ENCODE assay signal across 1 cellular context in genomic region chr5:170757669-170758068, GRCh38.
TF ChIP-seq lines count a peak whose summit lies in the region.

No MANE protein-coding gene starts in this region.

TF ChIP-seq in A549, 52 proteins besides CTCF, POLR2A, EP300 and RAD21 (continued from another document):
- TF ChIP-seq GATA3 (IDR thresholded peaks at IDR 0.05; ENCODE audit: borderline replicate concordance): no peak
- TF ChIP-seq HOXB5 (CRISPR knock-in tag; IDR thresholded peaks at IDR 0.05): no peak
- no peak for TF ChIP-seq MAX (IDR thresholded peaks at IDR 0.05)
- no peak for TF ChIP-seq HDAC2 (IDR thresholded peaks at IDR 0.05)
- no peak for TF ChIP-seq BHLHE40 (IDR thresholded peaks at IDR 0.05; ENCODE audit: low read depth, low read length)
